In genomic region chr11:48172818-48173609, GRCh38 we compare ENCODE assay signal across 8 cellular contexts. TPM values are rescaled to one million over a fixed set of nuclear protein-coding genes. Genes with fewer than 3 reads are reported as not detected.
DNase-seq lines count a peak whose midpoint lies in the region; ATAC-seq and TF ChIP-seq lines count a peak whose summit lies in the region.

No MANE protein-coding gene starts in this region.

- ATAC-seq in GM21529 (IDR thresholded peaks at IDR 0.05; ENCODE audit: unreplicated experiment): peak; percentile 86
- ATAC-seq in right cardiac atrium: peak; percentile 74 to 82

- peak overlapping the region; percentile 49 for H3K27ac ChIP-seq in right cardiac atrium (ENCODE audit: low read length)

- WGBS in right cardiac atrium: 29% methylated on average over 14 of the region's 14 CpGs

- no peaks in the 10 kb centered on the region for H3F3A ChIP-seq in Loucy (ENCODE audit: low read depth)

- H3K4me2 ChIP-seq in Loucy (ENCODE audit: low read depth, low read length, poor library complexity, severe bottlenecking): no peak overlapping the region

- H3K36me3 ChIP-seq in Loucy (ENCODE audit: insufficient read depth, low read length): no peaks in the 10 kb centered on the region

- H3K27me3 ChIP-seq in Loucy (ENCODE audit: insufficient read depth, low read length, poor library complexity, severe bottlenecking) (no peaks in the 10 kb centered on the region), right cardiac atrium (ENCODE audit: control insufficient read depth, insufficient read depth) (no peaks in the 10 kb centered on the region)

- TF ChIP-seq CTCF in Loucy (conservative IDR thresholded peaks at IDR 0.05; ENCODE audit: low read length): peak; percentile 95

- H2AFZ ChIP-seq in Loucy (ENCODE audit: low read length): peak overlapping the region; percentile 20

- H4K20me1 ChIP-seq in Loucy (ENCODE audit: insufficient read depth, low read length, poor library complexity, severe bottlenecking): no peaks in the 10 kb centered on the region

- H3K9ac ChIP-seq in Loucy (ENCODE audit: low read depth, low read length, poor library complexity, severe bottlenecking): no peak overlapping the region

- H3K4me3 ChIP-seq in Loucy (ENCODE audit: low read length, poor library complexity, severe bottlenecking): no peak overlapping the region
- no peak overlapping the region for H3K4me3 ChIP-seq in right cardiac atrium (ENCODE audit: low read length)
- peak overlapping the region; percentile 9 for H3K4me3 ChIP-seq in skeletal muscle cell (ENCODE audit: low read depth, low read length)

- intact Hi-C loops in right cardiac atrium (cut with DNase I): no loop called here

- H3K4me1 ChIP-seq in Loucy (ENCODE audit: insufficient read depth, low read length, poor library complexity, severe bottlenecking) (no peaks in the 10 kb centered on the region), right cardiac atrium (ENCODE audit: control insufficient read depth, insufficient read depth, low read length) (peaks cover 6% of the 10 kb centered on the region)

- H3K9me3 ChIP-seq in Loucy (ENCODE audit: insufficient read depth, low read depth, low read length) (no peaks in the 10 kb centered on the region), right cardiac atrium (ENCODE audit: control insufficient read depth, low read length) (no peaks in the 10 kb centered on the region)

- H3K9me2 ChIP-seq in Loucy (replicated peaks; ENCODE audit: low read depth, low read length): no peaks in the 10 kb centered on the region

- DNase-seq in DMS79 (lab: John Stamatoyannopoulos, UW): peak; percentile 20
- DNase-seq in SKM-1 treated with dmso at 0.1 percent for 144 hours (lab: John Stamatoyannopoulos, UW; ENCODE audit: unreplicated experiment): peak; percentile 17
- peak in 44 of 56 donors; percentile 8 to 78 (median 35) for DNase-seq in amygdala (lab: John Stamatoyannopoulos, UW)
- peak; percentile 54 to 82 (median 77) for DNase-seq in right cardiac atrium
- no peak for DNase-seq in skeletal muscle cell (ENCODE audit: low read depth)
- DNase-seq in NCI-H1048 (lab: John Stamatoyannopoulos, UW): no peak

- no peaks in the 10 kb centered on the region for H3K79me2 ChIP-seq in Loucy (ENCODE audit: insufficient read depth, low read length)

RNA-seq across cellular contexts. Expression of gene OR4B1, which starts 43.6 kb away (rescaled TPM):
- total RNA-seq in right cardiac atrium: not detected
- polyA plus RNA-seq in right cardiac atrium: not detected

Comparison
In these comparisons a context has a peak if more than half of its experiments do, and no peak if none do; other contexts are left out.
1. DNase-seq: peak in DMS79 (single experiment), SKM-1 treated with dmso at 0.1 percent for 144 hours (single experiment), amygdala (44 of 56) and right cardiac atrium (3 of 3); none in skeletal muscle cell (single experiment) and NCI-H1048 (single experiment).